In genomic region chrX:86215260-86215659, GRCh38 we compare ENCODE assay signal across 32 cellular contexts.
"Had no signal": no experiment of that assay in that cellular context is flagged by ENCODE, and none has a peak within 500 bp of the region (broad histone marks: within the 10 kb centered on the region; RNA-seq: fewer than 3 reads in every experiment).

No MANE protein-coding gene starts in this region.

- DNase-seq: activated CD4-positive, alpha-beta memory T cell treated with anti-CD3 and anti-CD28 coated beads for 36 hours; activated CD4-positive, alpha-beta T cell treated with anti-CD3 and anti-CD28 coated beads for 36 hours; activated CD4-positive, alpha-beta T cell treated with anti-CD3 and anti-CD28 coated beads, Interleukin-2, amount 10 ng/mL, durations not matched to agents 24 days and 14 days; activated CD4-positive, CD25-positive, alpha-beta regulatory T cell; activated CD4-positive, CD25-positive, alpha-beta regulatory T cell treated with anti-CD3 and anti-CD28 coated beads, Interleukin-2, amount 50 U/mL, for 72 hours; activated CD8-positive, alpha-beta memory T cell treated with anti-CD3 and anti-CD28 coated beads, Interleukin-2, amount 10 ng/mL, durations not matched to agents 7 days and 5 days; activated CD8-positive, alpha-beta memory T cell treated with anti-CD3 and anti-CD28 coated beads, Interleukin-2, amount 50 U/mL, for 4 hours; activated CD8-positive, alpha-beta T cell treated with anti-CD3 and anti-CD28 coated beads, Interleukin-2, amount 10 ng/mL, durations not matched to agents 7 days and 5 days; activated effector memory CD4-positive, alpha-beta T cell treated with anti-CD3 and anti-CD28 coated beads, Interleukin-2, amount 50 U/mL, for 16 hours; activated naive CD4-positive, alpha-beta T cell treated with anti-CD3 and anti-CD28 coated beads for 36 hours; activated naive CD8-positive, alpha-beta T cell treated with anti-CD3 and anti-CD28 coated beads for 36 hours; activated naive CD8-positive, alpha-beta T cell treated with anti-CD3 and anti-CD28 coated beads, Interleukin-2, amount 50 U/mL, for 24 hours; activated T-cell treated with anti-CD3 and anti-CD28 coated beads, Interleukin-2, amount 50 U/mL, for 1 hour; activated T-cell treated with anti-CD3 and anti-CD28 coated beads, Interleukin-2, amount 50 U/mL, for 48 hours; adrenal gland; amygdala; aorta; body of pancreas; central memory CD4-positive, alpha-beta T cell; cerebellar nuclear complex; dorsolateral prefrontal cortex; effector CD4-positive, alpha-beta T cell; esophagus squamous epithelium; foreskin melanocyte; heart right ventricle had no signal

- H3K36me3 ChIP-seq: adrenal gland, cardiac muscle cell, esophagus squamous epithelium, gastroesophageal sphincter, heart right ventricle had no signal

- H3K4me3 ChIP-seq: adrenal gland, body of pancreas, cardiac muscle cell, coronary artery, dorsolateral prefrontal cortex, esophagus squamous epithelium, gastroesophageal sphincter, heart right ventricle, hepatocyte had no signal

- H3K4me2 ChIP-seq: hepatocyte had no signal

- ATAC-seq: activated CD4-positive, alpha-beta T cell treated with anti-CD3 and anti-CD28 coated beads for 36 hours; activated CD8-positive, alpha-beta memory T cell treated with anti-CD3 and anti-CD28 coated beads, Interleukin-2, amount 10 ng/mL, durations not matched to agents 7 days and 5 days; activated CD8-positive, alpha-beta T cell treated with anti-CD3 and anti-CD28 coated beads, Interleukin-2, amount 10 ng/mL, durations not matched to agents 7 days and 5 days; activated naive CD8-positive, alpha-beta T cell treated with anti-CD3 and anti-CD28 coated beads, Interleukin-2, amount 50 U/mL, for 24 hours; body of pancreas; gastroesophageal sphincter; heart right ventricle had no signal

- H3K27me3 ChIP-seq: body of pancreas, cardiac muscle cell, esophagus squamous epithelium, gastroesophageal sphincter, hepatocyte had no signal

- H3K27ac ChIP-seq: adrenal gland, body of pancreas, cardiac muscle cell, coronary artery, dorsolateral prefrontal cortex, epithelial cell of prostate, esophagus squamous epithelium, gastroesophageal sphincter, heart right ventricle, hepatocyte had no signal

- H3K4me1 ChIP-seq: adrenal gland, body of pancreas, esophagus squamous epithelium, gastroesophageal sphincter, heart right ventricle had no signal

- H3K9me3 ChIP-seq: adrenal gland, body of pancreas, esophagus squamous epithelium, gastroesophageal sphincter, heart right ventricle had no signal

- FAIRE-seq: endometrium, endothelial cell of umbilical vein had no signal
